ENCODE assay signal across 11 cellular contexts in the genomic region with DNA sequence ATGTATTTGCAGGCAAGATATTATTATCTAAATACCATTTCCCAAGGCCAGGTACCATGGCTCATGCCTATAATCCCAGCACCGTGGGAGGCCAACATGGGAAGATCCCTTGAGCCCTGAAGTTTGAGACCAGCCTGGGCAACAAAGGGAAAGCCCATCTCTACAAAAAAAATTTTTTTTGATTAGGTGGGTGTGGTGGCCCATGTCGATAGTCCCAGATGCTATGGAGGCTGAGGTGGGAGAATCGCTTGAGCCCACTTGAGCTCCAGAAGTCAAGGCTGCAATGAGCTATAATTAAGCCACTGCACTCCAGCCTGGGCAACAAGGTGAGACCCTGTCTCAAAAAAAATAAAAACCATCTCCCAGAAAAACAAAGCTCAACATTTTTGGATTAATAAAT. TPM values are rescaled to one million over a fixed set of nuclear protein-coding genes. Genes with fewer than 3 reads are reported as not detected.
DNase-seq lines count a peak whose midpoint lies in the region; ATAC-seq and TF ChIP-seq lines count a peak whose summit lies in the region.
"Had no signal": no experiment of that assay in that cellular context is flagged by ENCODE, and none has a peak within 500 bp of the region (broad histone marks: within the 10 kb centered on the region; RNA-seq: fewer than 3 reads in every experiment).

No MANE protein-coding gene starts in this region.

- no peak for DNase-seq in stimulated activated naive CD8-positive, alpha-beta T cell treated with anti-CD3 and anti-CD28 coated beads, Interleukin-15, Interleukin-2, amounts not matched to agents 100 U/mL and 50 U/mL, for 24 hours
- DNase-seq in hepatocyte (ENCODE audit: low spot score) (no peak), LoVo (ENCODE audit: low spot score) (no peak), CD14-positive monocyte (ENCODE audit: low spot score) (no peak)
- DNase-seq: amygdala, DMS79, NCI-H2107 had no signal

- no peaks in the 10 kb centered on the region for H3K36me3 ChIP-seq in hepatocyte (replicated peaks; ENCODE audit: insufficient read depth, low read depth)

- intact Hi-C loops in CD14-positive monocyte (cut with micrococcal nuclease), result no loop called here

- H3K9me2 ChIP-seq in hepatocyte (replicated peaks; ENCODE audit: insufficient read depth), result no peaks in the 10 kb centered on the region

- peak overlapping the region; percentile 77 for H3K4me2 ChIP-seq in hepatocyte

- H3K4me3 Mint-ChIP-seq in stimulated activated naive CD8-positive, alpha-beta T cell treated with anti-CD3 and anti-CD28 coated beads, Interleukin-15, Interleukin-2, amounts not matched to agents 100 ng/mL and 50 ng/mL, for 24 hours, result peak overlapping the region; percentile 92
- H3K4me3 Mint-ChIP-seq in CD14-positive monocyte, result no peak overlapping the region

- H3K27ac ChIP-seq in hepatocyte, result peak overlapping the region; percentile 77

- no peaks in the 10 kb centered on the region for H3K9me3 ChIP-seq in hepatocyte (ENCODE audit: low read depth)

- H3K36me3 Mint-ChIP-seq in stimulated activated naive CD8-positive, alpha-beta T cell treated with anti-CD3 and anti-CD28 coated beads, Interleukin-15, Interleukin-2, amounts not matched to agents 100 ng/mL and 50 ng/mL, for 24 hours (ENCODE audit: low read depth), result peaks cover 55% of the 10 kb centered on the region
- H3K36me3 Mint-ChIP-seq in CD14-positive monocyte, result peaks cover 11 to 23% of the 10 kb centered on the region in 2 donors

- H2AFZ ChIP-seq in hepatocyte, result no peak overlapping the region

- H3K27ac Mint-ChIP-seq in stimulated activated naive CD8-positive, alpha-beta T cell treated with anti-CD3 and anti-CD28 coated beads, Interleukin-15, Interleukin-2, amounts not matched to agents 100 ng/mL and 50 ng/mL, for 24 hours, result no peak overlapping the region
- H3K27ac Mint-ChIP-seq in CD14-positive monocyte, result peak overlapping the region in 1 of 7 donors; percentile 55

- H3K9me3 Mint-ChIP-seq in stimulated activated naive CD8-positive, alpha-beta T cell treated with anti-CD3 and anti-CD28 coated beads, Interleukin-15, Interleukin-2, amounts not matched to agents 100 ng/mL and 50 ng/mL, for 24 hours, result no peaks in the 10 kb centered on the region
- no peaks in the 10 kb centered on the region for H3K9me3 Mint-ChIP-seq in CD14-positive monocyte

- 51% methylated on average over 3 of the region's 3 CpGs for WGBS in hepatocyte (ENCODE audit: low lambda C conversion rate, missing lambda C conversion rate)

- no peaks in the 10 kb centered on the region for H3K27me3 ChIP-seq in hepatocyte

- H3K79me2 ChIP-seq in hepatocyte, result peaks cover 58% of the 10 kb centered on the region

- H3K4me1 Mint-ChIP-seq in stimulated activated naive CD8-positive, alpha-beta T cell treated with anti-CD3 and anti-CD28 coated beads, Interleukin-15, Interleukin-2, amounts not matched to agents 100 ng/mL and 50 ng/mL, for 24 hours (ENCODE audit: low read depth), result peaks cover 26% of the 10 kb centered on the region
- H3K4me1 Mint-ChIP-seq in CD14-positive monocyte, result peaks cover 23% of the 10 kb centered on the region

- H3K4me1 ChIP-seq in hepatocyte (ENCODE audit: insufficient read depth), result peaks cover 21% of the 10 kb centered on the region

- TF ChIP-seq CTCF in WI38 (IDR thresholded peaks at IDR 0.05; ENCODE audit: low read depth, low read length) (no peak), hepatocyte (IDR thresholded peaks at IDR 0.05; ENCODE audit: poor library complexity) (no peak), CD14-positive monocyte (IDR thresholded peaks at IDR 0.05) (no peak)

- no peak for ATAC-seq in stimulated activated naive CD8-positive, alpha-beta T cell treated with anti-CD3 and anti-CD28 coated beads, Interleukin-15, Interleukin-2, amounts not matched to agents 100 U/mL and 50 U/mL, for 24 hours
- ATAC-seq in esophagus mucosa (no peak), HG02623 (IDR thresholded peaks at IDR 0.05; ENCODE audit: unreplicated experiment) (no peak)

- H3K4me3 ChIP-seq in WI38 (ENCODE audit: low read depth, low read length), result peak overlapping the region; percentile 77
- H3K4me3 ChIP-seq in hepatocyte, result peak overlapping the region; percentile 69

- H4K20me1 ChIP-seq in hepatocyte (ENCODE audit: insufficient read depth, poor library complexity, severe bottlenecking), result no peaks in the 10 kb centered on the region

- no peaks in the 10 kb centered on the region for H3K27me3 Mint-ChIP-seq in stimulated activated naive CD8-positive, alpha-beta T cell treated with anti-CD3 and anti-CD28 coated beads, Interleukin-15, Interleukin-2, amounts not matched to agents 100 ng/mL and 50 ng/mL, for 24 hours
- H3K27me3 Mint-ChIP-seq in CD14-positive monocyte (ENCODE audit: low read depth in 3 of 3), result peaks cover 10 to 17% (median 13%) of the 10 kb centered on the region in 3 donors

RNA-seq across cellular contexts. Expression of a gene that starts 2.2 kb away (rescaled TPM):
- total RNA-seq in hepatocyte (91.6 and 104 TPM in 2 replicates), esophagus mucosa (110 TPM)
- polyA plus RNA-seq in hepatocyte (338 and 395 TPM in 2 replicates), CD14-positive monocyte (1 to 10 TPM; 3.5 to 8.1 TPM)

RNA-seq across cellular contexts. Expression of a gene that starts 28.5 kb away (rescaled TPM):
- 21.5 and 27.0 TPM in 2 replicates for total RNA-seq in hepatocyte
- polyA plus RNA-seq in hepatocyte, result 3.3 and 4.8 TPM in 2 replicates
- 11.1 TPM for total RNA-seq in esophagus mucosa
- polyA plus RNA-seq in CD14-positive monocyte, result 1 to 10 TPM in 1 of 2 donors, under 1 TPM in 1; 0.92 to 1.0 TPM

RNA-seq across cellular contexts. Expression of a gene that starts 44.7 kb away (rescaled TPM):
- 1.3 and 2.4 TPM in 2 replicates for total RNA-seq in hepatocyte
- 0.41 and 2.4 TPM in 2 replicates for polyA plus RNA-seq in hepatocyte
- 3.3 TPM for total RNA-seq in esophagus mucosa
- polyA plus RNA-seq in CD14-positive monocyte, result under 1 TPM; 0.44 TPM
